In genomic region chr13:25868483-25868882, GRCh38 we compare ENCODE assay signal across 20 cellular contexts.
"Had no signal": no experiment of that assay in that cellular context is flagged by ENCODE, and none has a peak within 500 bp of the region (broad histone marks: within the 10 kb centered on the region; RNA-seq: fewer than 3 reads in every experiment).

No MANE protein-coding gene starts in this region.

- H3K9me3 ChIP-seq: lower lobe of right lung, ovary, psoas muscle, sigmoid colon, stomach, thyroid gland, vagina had no signal

- DNase-seq: effector memory CD4-positive, alpha-beta T cell; head of caudate nucleus; left ventricle myocardium superior; lower lobe of right lung; nucleus accumbens; ovary; posterior cingulate gyrus; psoas muscle; right cardiac atrium; sigmoid colon; stimulated activated CD4-positive, alpha-beta T cell treated with anti-CD3 and anti-CD28 coated beads, Interleukin-2, amount 100 ng/mL, for 24 hours; stimulated activated CD4-positive, alpha-beta T cell treated with anti-CD3 and anti-CD28 coated beads, Interleukin-4, amount 100 ng/mL, for 24 hours; stimulated activated naive CD4-positive, alpha-beta T cell treated with Interleukin-2 at 50 U/mL for 16 hours; stomach; thyroid gland; trophoblast cell had no signal

- H3K27me3 ChIP-seq: ovary, sigmoid colon, stomach, thyroid gland, vagina had no signal

- H3K27ac Mint-ChIP-seq: dendritic cell treated with granulocyte-macrophage colony-stimulating factor and Interleukin-4, amounts not matched to agents 40 ng/mL and 50 ng/mL, for 4 days; natural killer cell treated with Interleukin-12 subunit alpha and Interleukin-12 subunit beta and Interleukin-15 and Interleukin-18, amount 100 ng/mL, for 72 hours; stimulated activated effector memory CD8-positive, alpha-beta T cell treated with anti-CD3 and anti-CD28 coated beads, Interleukin-12 subunit alpha, Interleukin-12 subunit beta, amount 100 ng/mL, for 72 hours had no signal

- H3K27ac ChIP-seq: lower lobe of right lung, ovary, psoas muscle, sigmoid colon, stomach, thyroid gland, vagina had no signal

- H3K4me1 ChIP-seq: lower lobe of right lung, sigmoid colon, stomach, thyroid gland, vagina had no signal

- H3K36me3 ChIP-seq: lower lobe of right lung, ovary, sigmoid colon, stomach, thyroid gland, vagina had no signal

- H3K4me3 ChIP-seq: lower lobe of right lung, ovary, psoas muscle, sigmoid colon, stomach, thyroid gland, vagina had no signal

- H3K4me3 Mint-ChIP-seq: dendritic cell treated with granulocyte-macrophage colony-stimulating factor and Interleukin-4, amounts not matched to agents 40 ng/mL and 50 ng/mL, for 4 days; natural killer cell treated with Interleukin-12 subunit alpha and Interleukin-12 subunit beta and Interleukin-15 and Interleukin-18, amount 100 ng/mL, for 72 hours; stimulated activated effector memory CD8-positive, alpha-beta T cell treated with anti-CD3 and anti-CD28 coated beads, Interleukin-12 subunit alpha, Interleukin-12 subunit beta, amount 100 ng/mL, for 72 hours had no signal

- ATAC-seq: left ventricle myocardium superior; lower lobe of right lung; natural killer cell treated with Interleukin-12 subunit alpha and Interleukin-12 subunit beta and Interleukin-15 and Interleukin-18, amount 100 ng/mL, for 72 hours; psoas muscle; right cardiac atrium; stimulated activated effector memory CD8-positive, alpha-beta T cell treated with anti-CD3 and anti-CD28 coated beads, Interleukin-12 subunit alpha, Interleukin-12 subunit beta, amount 100 ng/mL, for 72 hours had no signal

- H3K9me3 Mint-ChIP-seq: dendritic cell treated with granulocyte-macrophage colony-stimulating factor and Interleukin-4, amounts not matched to agents 40 ng/mL and 50 ng/mL, for 4 days; natural killer cell treated with Interleukin-12 subunit alpha and Interleukin-12 subunit beta and Interleukin-15 and Interleukin-18, amount 100 ng/mL, for 72 hours; stimulated activated effector memory CD8-positive, alpha-beta T cell treated with anti-CD3 and anti-CD28 coated beads, Interleukin-12 subunit alpha, Interleukin-12 subunit beta, amount 100 ng/mL, for 72 hours had no signal

- H3K36me3 Mint-ChIP-seq: natural killer cell treated with Interleukin-12 subunit alpha and Interleukin-12 subunit beta and Interleukin-15 and Interleukin-18, amount 100 ng/mL, for 72 hours; stimulated activated effector memory CD8-positive, alpha-beta T cell treated with anti-CD3 and anti-CD28 coated beads, Interleukin-12 subunit alpha, Interleukin-12 subunit beta, amount 100 ng/mL, for 72 hours had no signal
